In genomic region chr3:113461488-113461887, GRCh38 we compare ENCODE assay signal across 35 cellular contexts. TPM values are rescaled to one million over a fixed set of nuclear protein-coding genes. Genes with fewer than 3 reads are reported as not detected.
DNase-seq lines count a peak whose midpoint lies in the region; ATAC-seq, FAIRE-seq and TF ChIP-seq lines count a peak whose summit lies in the region.
"Had no signal": no experiment of that assay in that cellular context is flagged by ENCODE, and none has a peak within 500 bp of the region (broad histone marks: within the 10 kb centered on the region; RNA-seq: fewer than 3 reads in every experiment).

No MANE protein-coding gene starts in this region.

- H3K4me2 ChIP-seq in HepG2 (ENCODE audit: low read depth, low read length) (no peak overlapping the region), A549 (no peak overlapping the region), endothelial cell of umbilical vein (ENCODE audit: insufficient read depth, low read length) (no peak overlapping the region)
- H3K4me2 ChIP-seq: BLaER1; BLaER1 treated with 17β-estradiol and CSF1 and Interleukin-3, amounts not matched to agents 10 nM and 100 nM had no signal

- no peak overlapping the region for H3K27ac ChIP-seq in HepG2 (ENCODE audit: extremely low read length, insufficient read depth, low read length)
- no peak overlapping the region for H3K27ac ChIP-seq in right lobe of liver
- no peak overlapping the region for H3K27ac ChIP-seq in A549
- H3K27ac ChIP-seq in endothelial cell of umbilical vein (ENCODE audit: insufficient read depth, low read depth, low read length) = no peak overlapping the region
- H3K27ac ChIP-seq: 22Rv1; BLaER1; BLaER1 treated with 17β-estradiol and CSF1 and Interleukin-3, amounts not matched to agents 10 nM and 100 nM; C4-2B had no signal

- H3K4me1 ChIP-seq in HepG2 (ENCODE audit: insufficient read depth, low read length) (no peaks in the 10 kb centered on the region), right lobe of liver (no peaks in the 10 kb centered on the region), A549 (no peaks in the 10 kb centered on the region), endothelial cell of umbilical vein (ENCODE audit: control insufficient read depth, extremely low read depth, insufficient read depth, low read length) (no peaks in the 10 kb centered on the region)
- H3K4me1 ChIP-seq: BE2C, Caco-2 had no signal

- H3K4me3 Mint-ChIP-seq in T-helper 17 cell = no peak overlapping the region
- H3K4me3 Mint-ChIP-seq: B cell; CD14-positive monocyte; CD4-positive, alpha-beta memory T cell; CD4-positive, alpha-beta T cell; CD4-positive, CD25-positive, alpha-beta regulatory T cell; CD8-positive, alpha-beta memory T cell; CD8-positive, alpha-beta T cell had no signal

- DNase-seq in HepG2 (ENCODE audit: low spot score) = no peak
- DNase-seq in right lobe of liver = no peak
- DNase-seq in A549 (ENCODE audit: low read depth in 1 of 2, low spot score in 1 of 2) = no peak
- DNase-seq in T-helper 17 cell = no peak
- DNase-seq in endothelial cell of umbilical vein (ENCODE audit: low read depth, low spot score) = no peak
- DNase-seq in NCI-H1694 (lab: John Stamatoyannopoulos, UW) = no peak
- DNase-seq in NCI-H1417 (lab: John Stamatoyannopoulos, UW) = no peak
- DNase-seq in activated CD4-positive, alpha-beta T cell treated with anti-CD3 and anti-CD28 coated beads, Interleukin-2, amount 50 U/mL, for 4 hours = no peak
- DNase-seq: 8988T; ACHN; AML-193; BE2C; C1 segment of cervical spinal cord; Caco-2; Calu3; CD4-positive, alpha-beta memory T cell; CD4-positive, alpha-beta T cell; CD4-positive, CD25-positive, alpha-beta regulatory T cell; CD8-positive, alpha-beta memory T cell; CD8-positive, alpha-beta T cell; COR-L47; DMS 273 treated with DMSO at 0.1 percent for 48 hours; DMS153; DMS53; DMS79; DMS79 treated with DMSO at 0.1 percent for 48 hours; DND-41; EL had no signal

- H2AFZ ChIP-seq in HepG2 (ENCODE audit: low read length) (no peak overlapping the region), endothelial cell of umbilical vein (ENCODE audit: low read depth, low read length) (no peak overlapping the region)

- H3K79me2 ChIP-seq in HepG2 (ENCODE audit: insufficient read depth, low read length) (no peaks in the 10 kb centered on the region), endothelial cell of umbilical vein (ENCODE audit: control insufficient read depth, insufficient read depth, low read length) (no peaks in the 10 kb centered on the region)

- peaks cover 2% of the 10 kb centered on the region for H3K4me1 Mint-ChIP-seq in T-helper 17 cell
- H3K4me1 Mint-ChIP-seq: B cell; CD14-positive monocyte; CD4-positive, alpha-beta memory T cell; CD4-positive, CD25-positive, alpha-beta regulatory T cell; CD8-positive, alpha-beta memory T cell had no signal

- dilution Hi-C loops in endothelial cell of umbilical vein (cut with MboI; ENCODE audit: extremely low pct_ligation_motif_present, low sequenced_read_pairs) = no loop called here

- TF ChIP-seq POLR2A in HepG2 (IDR thresholded peaks at IDR 0.05; ENCODE audit: insufficient read depth in 1 of 2, low read depth in 2 of 2, low read length in 2 of 2) (no peak), right lobe of liver (IDR thresholded peaks at IDR 0.05) (no peak), A549 (IDR thresholded peaks at IDR 0.05; ENCODE audit: low read length) (no peak), endothelial cell of umbilical vein (IDR thresholded peaks at IDR 0.05; ENCODE audit: low read depth, low read length) (no peak)

- H3K36me3 ChIP-seq in HepG2 (replicated peaks in 1 of 2; ENCODE audit: control insufficient read depth in 1 of 2, insufficient read depth in 2 of 2, low read length in 2 of 2) (peaks cover 0 to 24% of the 10 kb centered on the region in 2 experiments), right lobe of liver (peaks cover 0 to 8% (median 3%) of the 10 kb centered on the region in 4 donors), endothelial cell of umbilical vein (ENCODE audit: control insufficient read depth in 2 of 2, extremely low read depth in 1 of 2, insufficient read depth in 2 of 2, low read length in 2 of 2) (peaks cover 2 to 4% of the 10 kb centered on the region in 2 experiments)

- no peaks in the 10 kb centered on the region for H3K9me3 ChIP-seq in HepG2 (ENCODE audit: low read length)
- no peaks in the 10 kb centered on the region for H3K9me3 ChIP-seq in right lobe of liver
- no peaks in the 10 kb centered on the region for H3K9me3 ChIP-seq in A549
- H3K9me3 ChIP-seq in T-helper 17 cell (ENCODE audit: control insufficient read depth, low read length, poor library complexity, severe bottlenecking) = no peaks in the 10 kb centered on the region
- H3K9me3 ChIP-seq in endothelial cell of umbilical vein (replicated peaks; ENCODE audit: control insufficient read depth, insufficient read depth, low read length) = no peaks in the 10 kb centered on the region
- H3K9me3 ChIP-seq: BE2C, Caco-2 had no signal

- H3K9me1 ChIP-seq in endothelial cell of umbilical vein (replicated peaks; ENCODE audit: control insufficient read depth, extremely low read depth, insufficient read depth, low read length) = no peaks in the 10 kb centered on the region

- no peak overlapping the region for H3K9ac ChIP-seq in HepG2 (ENCODE audit: insufficient read depth, low read depth, low read length)
- no peak overlapping the region for H3K9ac ChIP-seq in endothelial cell of umbilical vein (replicated peaks; ENCODE audit: extremely low read depth, insufficient read depth, low read length)
- H3K9ac ChIP-seq: BLaER1; BLaER1 treated with 17β-estradiol and CSF1 and Interleukin-3, amounts not matched to agents 10 nM and 100 nM had no signal

- intact Hi-C loops in HepG2 (cut with micrococcal nuclease; ENCODE audit: unreplicated experiment) = no loop called here
- intact Hi-C loops in right lobe of liver (cut with DNase I) = no loop called here
- intact Hi-C loops in endothelial cell of umbilical vein (cut with micrococcal nuclease) = no loop called here

- POLR2A ChIA-PET in HepG2 (lab: Yijun Ruan, JAX) = no interaction called here
- POLR2A ChIA-PET in A549 (lab: Yijun Ruan, JAX) = no interaction called here
- POLR2A ChIA-PET in endothelial cell of umbilical vein (lab: Charles Lee) = no interaction called here

- in situ Hi-C loops in HepG2 (cut with HindIII; ENCODE audit: extremely low pct_ligation_motif_present, low pct_unique_long_range_greater_than_20kb) = no loop called here

- H3K27ac Mint-ChIP-seq in T-helper 17 cell = peak overlapping the region; percentile 34
- H3K27ac Mint-ChIP-seq: B cell; CD14-positive monocyte; CD4-positive, alpha-beta T cell; CD4-positive, CD25-positive, alpha-beta regulatory T cell; CD8-positive, alpha-beta T cell had no signal

- no peaks in the 10 kb centered on the region for H3K27me3 Mint-ChIP-seq in T-helper 17 cell
- H3K27me3 Mint-ChIP-seq: B cell; CD4-positive, alpha-beta memory T cell; CD4-positive, alpha-beta T cell; CD4-positive, CD25-positive, alpha-beta regulatory T cell; CD8-positive, alpha-beta memory T cell had no signal

- no peak for ATAC-seq in HepG2
- no peak for ATAC-seq in right lobe of liver
- no peak for ATAC-seq in A549
- no peak for ATAC-seq in T-helper 17 cell
- ATAC-seq: CD8-positive, alpha-beta T cell had no signal

- peaks cover 15% of the 10 kb centered on the region for H3K36me3 Mint-ChIP-seq in T-helper 17 cell (ENCODE audit: low read depth)

- BruUV-seq in HepG2 (replicated peaks; lab: Mats Ljungman, UMichigan) = no TSS peak
- BruUV-seq in endothelial cell of umbilical vein (replicated peaks; lab: Mats Ljungman, UMichigan) = no TSS peak

- TF ChIP-seq EP300 in HepG2 (IDR thresholded peaks at IDR 0.05; ENCODE audit: low read depth in 2 of 2, low read length in 2 of 2) = no peak
- TF ChIP-seq EP300 in HepG2 (CRISPR knock-in tag; IDR thresholded peaks at IDR 0.05; ENCODE audit: borderline replicate concordance) = no peak
- no peak for TF ChIP-seq EP300 in A549 (IDR thresholded peaks at IDR 0.05)

- TF ChIP-seq RAD21 in HepG2 (CRISPR knock-in tag; IDR thresholded peaks at IDR 0.05) (no peak), A549 (conservative IDR thresholded peaks at IDR 0.05 in 1 of 2, IDR thresholded peaks at IDR 0.05 in 1 of 2) (no peak)

- H3K4me3 ChIP-seq in HepG2 (replicated peaks in 1 of 3; ENCODE audit: insufficient read depth in 1 of 3, low read depth in 2 of 3, low read length in 3 of 3) (no peak overlapping the region), right lobe of liver (no peak overlapping the region), A549 (no peak overlapping the region), endothelial cell of umbilical vein (replicated peaks in 1 of 3; ENCODE audit: insufficient read depth in 1 of 3, low read depth in 1 of 3, low read length in 3 of 3) (no peak overlapping the region)
- H3K4me3 ChIP-seq: BLaER1; BLaER1 treated with 17β-estradiol and CSF1 and Interleukin-3, amounts not matched to agents 10 nM and 100 nM had no signal

- FAIRE-seq in HepG2 (lab: Jason Lieb, UNC) (no peak), A549 (lab: Jason Lieb, UNC) (no peak), endothelial cell of umbilical vein (lab: Jason Lieb, UNC) (peak; percentile 8)
- FAIRE-seq: D721Med had no signal

- no peaks in the 10 kb centered on the region for H4K20me1 ChIP-seq in HepG2 (ENCODE audit: insufficient read depth, low read length)
- no peaks in the 10 kb centered on the region for H4K20me1 ChIP-seq in endothelial cell of umbilical vein (replicated peaks; ENCODE audit: control insufficient read depth, extremely low read depth, insufficient read depth, low read length)
- H4K20me1 ChIP-seq: BLaER1; BLaER1 treated with 17β-estradiol and CSF1 and Interleukin-3, amounts not matched to agents 10 nM and 100 nM had no signal

- CTCF ChIA-PET in HepG2 (lab: Yijun Ruan, JAX; ENCODE audit: low intra/inter-chr PET ratio, low total read pairs) (no interaction called here), A549 (lab: Yijun Ruan, JAX) (no interaction called here), endothelial cell of umbilical vein (lab: Charles Lee) (no interaction called here)

- TF ChIP-seq CTCF in HepG2 (CRISPR knock-in tag; IDR thresholded peaks at IDR 0.05) = no peak
- TF ChIP-seq CTCF in right lobe of liver (IDR thresholded peaks at IDR 0.05) = no peak
- no peak for TF ChIP-seq CTCF in A549 (IDR thresholded peaks at IDR 0.05)
- no peak for TF ChIP-seq CTCF in endothelial cell of umbilical vein (IDR thresholded peaks at IDR 0.05; ENCODE audit: extremely low read depth in 1 of 2, insufficient read depth in 1 of 2, low read depth in 1 of 2, low read length in 2 of 2)

- no peaks in the 10 kb centered on the region for H3K27me3 ChIP-seq in HepG2 (ENCODE audit: control insufficient read depth in 1 of 2, insufficient read depth in 2 of 2, low read length in 2 of 2)
- H3K27me3 ChIP-seq in right lobe of liver = no peaks in the 10 kb centered on the region
- H3K27me3 ChIP-seq in endothelial cell of umbilical vein (ENCODE audit: control insufficient read depth in 2 of 2, insufficient read depth in 2 of 2, low read length in 2 of 2) = no peaks in the 10 kb centered on the region
- H3K27me3 ChIP-seq: BE2C; BLaER1; BLaER1 treated with 17β-estradiol and CSF1 and Interleukin-3, amounts not matched to agents 10 nM and 100 nM had no signal

RNA-seq across cellular contexts. Expression of gene CFAP44, which starts 20.2 kb away (rescaled TPM):
- 0.90 and 4.7 TPM in 2 replicates for total RNA-seq in HepG2 (2016; rRNA removed; fragmentation: Illumina TruSeq; extraction: Trizol)
- 5.5 and 9.5 TPM in 2 replicates for total RNA-seq in HepG2 (2016; cell fraction: cytosol; rRNA removed; fragmentation: Illumina TruSeq; extraction: Trizol; ENCODE audit: low read depth)
- 1.8 and 5.3 TPM in 2 replicates for total RNA-seq in HepG2 (2016; cell fraction: insoluble cytoplasmic fraction; rRNA removed; fragmentation: Illumina TruSeq; extraction: Trizol)
- total RNA-seq in HepG2 (2016; cell fraction: membrane; rRNA removed; fragmentation: Illumina TruSeq; extraction: Trizol) = 1.2 and 2.6 TPM in 2 replicates
- 11.4 and 12.9 TPM in 2 replicates for total RNA-seq in HepG2 (2016; cell fraction: nucleus; rRNA removed; fragmentation: Illumina TruSeq; extraction: Trizol)
- polyA plus RNA-seq in HepG2 (2011; rRNA removed) = 1.7 and 2.1 TPM in 2 replicates
- 0.17 and 0.22 TPM in 2 replicates for polyA plus RNA-seq in HepG2 (2011; cell fraction: cytosol; rRNA removed)
- polyA plus RNA-seq in HepG2 (2011; cell fraction: nucleus; rRNA removed) = 8.3 and 9.3 TPM in 2 replicates
- polyA plus RNA-seq in HepG2 (2012) = 1.9 and 3.5 TPM in 2 replicates
- polyA plus RNA-seq in HepG2 (2016; cell fraction: cytosol; fragmentation: Illumina TruSeq; extraction: Trizol; ENCODE audit: low read depth) = 0.07 and 0.16 TPM in 2 replicates
- 1.3 and 1.7 TPM in 2 replicates for polyA plus RNA-seq in HepG2 (2016; cell fraction: insoluble cytoplasmic fraction; fragmentation: Illumina TruSeq; extraction: Trizol; ENCODE audit: low read depth)
- polyA plus RNA-seq in HepG2 (2016; cell fraction: membrane; fragmentation: Illumina TruSeq; extraction: Trizol; ENCODE audit: low read depth) = 0.23 and 0.32 TPM in 2 replicates
- 18.0 and 21.1 TPM in 2 replicates for polyA plus RNA-seq in HepG2 (2016; cell fraction: nucleus; fragmentation: Illumina TruSeq; extraction: Trizol; ENCODE audit: insufficient read depth, low read depth)
- 2.9 and 5.7 TPM in 2 replicates for polyA minus RNA-seq in HepG2 (2011; rRNA and poly(A)+ RNA removed; ENCODE audit: low replicate concordance)
- 0.49 and 0.53 TPM in 2 replicates for polyA minus RNA-seq in HepG2 (2011; cell fraction: cytosol; rRNA and poly(A)+ RNA removed)
- polyA minus RNA-seq in HepG2 (2011; cell fraction: nucleus; rRNA and poly(A)+ RNA removed) = 15.9 and 20.9 TPM in 2 replicates
- total RNA-seq in right lobe of liver = 1 to 10 TPM in 5 of 6 experiments, under 1 TPM in 1; 0.86 to 4.7 (median 2.6) TPM
- 9.4 and 11.3 TPM in 2 replicates for polyA plus RNA-seq in A549 (2011; rRNA removed)
- polyA plus RNA-seq in A549 (2012; cell fraction: cytosol; rRNA removed) = 1.4 and 1.5 TPM in 2 replicates
- 6.0 and 11.2 TPM in 2 replicates for polyA plus RNA-seq in A549 (2012; cell fraction: nucleus; rRNA removed)
- 4.0 to 4.9 TPM (median 4.5 TPM) in 3 replicates for polyA plus RNA-seq in A549 (2017; fragmentation: RNase III; extraction: RNeasy Plus Mini Kit Qiagen cat#74134 plus additional on column Dnase treatment)
- polyA minus RNA-seq in A549 (2011; rRNA and poly(A)+ RNA removed) = 11.1 and 12.1 TPM in 2 replicates
- 1 to 10 TPM; 7.5 to 8.6 TPM for total RNA-seq in T-helper 17 cell
- total RNA-seq in endothelial cell of umbilical vein = 3.3 and 4.7 TPM in 2 replicates
- polyA plus RNA-seq in endothelial cell of umbilical vein = 1.3 and 1.5 TPM in 2 replicates
- polyA plus RNA-seq in endothelial cell of umbilical vein (2011; cell fraction: cytosol; rRNA removed) = 0.23 and 0.39 TPM in 2 replicates
- 18.8 and 30.7 TPM in 2 replicates for polyA plus RNA-seq in endothelial cell of umbilical vein (2011; cell fraction: nucleus; rRNA removed)
- polyA plus RNA-seq in endothelial cell of umbilical vein (2012) = 1.2 and 1.7 TPM in 2 replicates
- 5.2 and 6.6 TPM in 2 replicates for polyA minus RNA-seq in endothelial cell of umbilical vein
- polyA minus RNA-seq in endothelial cell of umbilical vein (2011; cell fraction: cytosol; rRNA and poly(A)+ RNA removed) = 3.5 TPM
- 17.2 and 20.6 TPM in 2 replicates for polyA minus RNA-seq in endothelial cell of umbilical vein (2011; cell fraction: nucleus; rRNA and poly(A)+ RNA removed)

RNA-seq across cellular contexts. Expression of gene SPICE1, which starts 53.5 kb away (rescaled TPM):
- total RNA-seq in HepG2 (2016; rRNA removed; fragmentation: Illumina TruSeq; extraction: Trizol) = 11.8 and 11.9 TPM in 2 replicates
- 21.2 and 21.9 TPM in 2 replicates for total RNA-seq in HepG2 (2016; cell fraction: cytosol; rRNA removed; fragmentation: Illumina TruSeq; extraction: Trizol; ENCODE audit: low read depth)
- 10.0 and 10.2 TPM in 2 replicates for total RNA-seq in HepG2 (2016; cell fraction: insoluble cytoplasmic fraction; rRNA removed; fragmentation: Illumina TruSeq; extraction: Trizol)
- total RNA-seq in HepG2 (2016; cell fraction: membrane; rRNA removed; fragmentation: Illumina TruSeq; extraction: Trizol) = 6.4 and 7.6 TPM in 2 replicates
- 21.7 and 24.8 TPM in 2 replicates for total RNA-seq in HepG2 (2016; cell fraction: nucleus; rRNA removed; fragmentation: Illumina TruSeq; extraction: Trizol)
- polyA plus RNA-seq in HepG2 (2011; rRNA removed) = 2.4 and 2.8 TPM in 2 replicates
- 1.3 TPM in 2 replicates for polyA plus RNA-seq in HepG2 (2011; cell fraction: cytosol; rRNA removed)
- 6.3 and 6.5 TPM in 2 replicates for polyA plus RNA-seq in HepG2 (2011; cell fraction: nucleus; rRNA removed)
- polyA plus RNA-seq in HepG2 (2012) = 1.8 and 2.8 TPM in 2 replicates
- 0.20 and 0.35 TPM in 2 replicates for polyA plus RNA-seq in HepG2 (2016; cell fraction: cytosol; fragmentation: Illumina TruSeq; extraction: Trizol; ENCODE audit: low read depth)
- polyA plus RNA-seq in HepG2 (2016; cell fraction: insoluble cytoplasmic fraction; fragmentation: Illumina TruSeq; extraction: Trizol; ENCODE audit: low read depth) = 5.4 and 7.2 TPM in 2 replicates
- polyA plus RNA-seq in HepG2 (2016; cell fraction: membrane; fragmentation: Illumina TruSeq; extraction: Trizol; ENCODE audit: low read depth) = 0.58 and 0.80 TPM in 2 replicates
- polyA plus RNA-seq in HepG2 (2016; cell fraction: nucleus; fragmentation: Illumina TruSeq; extraction: Trizol; ENCODE audit: insufficient read depth, low read depth) = 11.1 and 14.6 TPM in 2 replicates
- 2.4 and 6.1 TPM in 2 replicates for polyA minus RNA-seq in HepG2 (2011; rRNA and poly(A)+ RNA removed; ENCODE audit: low replicate concordance)
- 3.6 and 4.1 TPM in 2 replicates for polyA minus RNA-seq in HepG2 (2011; cell fraction: cytosol; rRNA and poly(A)+ RNA removed)
- 39.5 and 51.1 TPM in 2 replicates for polyA minus RNA-seq in HepG2 (2011; cell fraction: nucleus; rRNA and poly(A)+ RNA removed)
- total RNA-seq in right lobe of liver = 10 to 100 TPM in 2 of 6 experiments, 1 to 10 TPM in 4; 4.6 to 16.0 (median 8.2) TPM
- 13.2 and 16.1 TPM in 2 replicates for polyA plus RNA-seq in A549 (2011; rRNA removed)
- polyA plus RNA-seq in A549 (2012; cell fraction: cytosol; rRNA removed) = 3.0 and 3.8 TPM in 2 replicates
- 2.8 and 3.6 TPM in 2 replicates for polyA plus RNA-seq in A549 (2012; cell fraction: nucleus; rRNA removed)
- 5.2 to 6.0 TPM (median 6.0 TPM) in 3 replicates for polyA plus RNA-seq in A549 (2017; fragmentation: RNase III; extraction: RNeasy Plus Mini Kit Qiagen cat#74134 plus additional on column Dnase treatment)
- polyA minus RNA-seq in A549 (2011; rRNA and poly(A)+ RNA removed) = 11.6 and 12.0 TPM in 2 replicates
- total RNA-seq in T-helper 17 cell = 10 to 100 TPM; 13.7 to 16.1 TPM
- 15.0 and 16.7 TPM in 2 replicates for total RNA-seq in endothelial cell of umbilical vein
- polyA plus RNA-seq in endothelial cell of umbilical vein = 2.1 and 2.3 TPM in 2 replicates
- 4.6 and 4.7 TPM in 2 replicates for polyA plus RNA-seq in endothelial cell of umbilical vein (2011; cell fraction: cytosol; rRNA removed)
- 15.0 and 18.4 TPM in 2 replicates for polyA plus RNA-seq in endothelial cell of umbilical vein (2011; cell fraction: nucleus; rRNA removed)
- 7.3 and 10.8 TPM in 2 replicates for polyA plus RNA-seq in endothelial cell of umbilical vein (2012)
- polyA minus RNA-seq in endothelial cell of umbilical vein = 4.2 and 5.8 TPM in 2 replicates
- polyA minus RNA-seq in endothelial cell of umbilical vein (2011; cell fraction: cytosol; rRNA and poly(A)+ RNA removed) = 4.0 TPM
- 24.1 and 27.2 TPM in 2 replicates for polyA minus RNA-seq in endothelial cell of umbilical vein (2011; cell fraction: nucleus; rRNA and poly(A)+ RNA removed)

Comparison
In these comparisons a context has a peak if more than half of its experiments do, and no peak if none do; other contexts are left out.
1. Of the 38 proteins assayed by ChIP-seq in both HepG2 and A549: peak only in HepG2: none; only in A549: none; in both: MAFK; in neither: 37.